In genomic region chr20:46118481-46119020, GRCh38 we compare ENCODE assay signal across 8 cellular contexts. TPM values are rescaled to one million over a fixed set of nuclear protein-coding genes. Genes with fewer than 3 reads are reported as not detected.
DNase-seq lines count a peak whose midpoint lies in the region; ATAC-seq and TF ChIP-seq lines count a peak whose summit lies in the region.

No MANE protein-coding gene starts in this region.

- no peak for TF ChIP-seq POLR2A in uterus (IDR thresholded peaks at IDR 0.05)

- H3K4me3 ChIP-seq in CD8-positive, alpha-beta memory T cell (ENCODE audit: low read length): peak overlapping the region; percentile 76
- H3K4me3 ChIP-seq in uterus: peak overlapping the region; percentile 45 to 60

- ATAC-seq in GM21390 (IDR thresholded peaks at IDR 0.05; ENCODE audit: unreplicated experiment): peak; percentile 41

- H3K27ac ChIP-seq in CD8-positive, alpha-beta memory T cell (ENCODE audit: low read depth, low read length): no peak overlapping the region
- peak overlapping the region; percentile 89 to 93 for H3K27ac ChIP-seq in uterus

- no peaks in the 10 kb centered on the region for H3K27me3 ChIP-seq in CD8-positive, alpha-beta memory T cell (ENCODE audit: insufficient read depth, low read length, poor library complexity, severe bottlenecking)
- H3K27me3 ChIP-seq in uterus: no peaks in the 10 kb centered on the region

- DNase-seq in CD8-positive, alpha-beta memory T cell: no peak
- DNase-seq in NCI-H69 (lab: John Stamatoyannopoulos, UW): peak; percentile 10
- peak; percentile 90 for DNase-seq in mesenteric fat pad (ENCODE audit: low spot score)
- peak; percentile 43 to 61 for DNase-seq in uterus
- DNase-seq in globus pallidus (ENCODE audit: low spot score): no peak
- DNase-seq in NCI-H1105 (lab: John Stamatoyannopoulos, UW): no peak

- TF ChIP-seq CTCF in uterus (IDR thresholded peaks at IDR 0.05): no peak

- peaks cover 17 to 31% (median 19%) of the 10 kb centered on the region in 3 donors for H3K4me1 Mint-ChIP-seq in CD8-positive, alpha-beta memory T cell
- peaks cover 73% of the 10 kb centered on the region for H3K4me1 Mint-ChIP-seq in dendritic cell treated with granulocyte-macrophage colony-stimulating factor and Interleukin-4, amounts not matched to agents 40 ng/mL and 50 ng/mL, for 4 days (ENCODE audit: low read depth)

- no peaks in the 10 kb centered on the region for H3K9me3 ChIP-seq in CD8-positive, alpha-beta memory T cell (ENCODE audit: low read length)
- no peaks in the 10 kb centered on the region for H3K9me3 ChIP-seq in uterus

- no peaks in the 10 kb centered on the region for H3K9me3 Mint-ChIP-seq in CD8-positive, alpha-beta memory T cell
- no peaks in the 10 kb centered on the region for H3K9me3 Mint-ChIP-seq in dendritic cell treated with granulocyte-macrophage colony-stimulating factor and Interleukin-4, amounts not matched to agents 40 ng/mL and 50 ng/mL, for 4 days

- intact Hi-C loops in dendritic cell treated with granulocyte-macrophage colony-stimulating factor and Interleukin-4, amounts not matched to agents 40 ng/mL and 50 ng/mL, for 4 days (cut with micrococcal nuclease): loop anchor here (2.0 to 10.0 kb wide), 2 partner anchors 58 to 94 kb away; partner anchors contain the start of gene SLC12A5
- intact Hi-C loops in uterus (cut with DNase I; ENCODE audit: low total_unique reads): no loop called here

- peak overlapping the region in 5 of 8 donors; percentile 35 to 97 (median 90) for H3K27ac Mint-ChIP-seq in CD8-positive, alpha-beta memory T cell
- peak overlapping the region; percentile 89 for H3K27ac Mint-ChIP-seq in dendritic cell treated with granulocyte-macrophage colony-stimulating factor and Interleukin-4, amounts not matched to agents 40 ng/mL and 50 ng/mL, for 4 days

- H3K4me1 ChIP-seq in CD8-positive, alpha-beta memory T cell (ENCODE audit: insufficient read depth, low read length): peaks cover 9% of the 10 kb centered on the region
- no peaks in the 10 kb centered on the region for H3K4me1 ChIP-seq in uterus

- H3K27me3 Mint-ChIP-seq in CD8-positive, alpha-beta memory T cell: peaks cover 0 to 13% of the 10 kb centered on the region in 2 donors
- H3K27me3 Mint-ChIP-seq in dendritic cell treated with granulocyte-macrophage colony-stimulating factor and Interleukin-4, amounts not matched to agents 40 ng/mL and 50 ng/mL, for 4 days: peaks cover 5% of the 10 kb centered on the region

- CTCF ChIA-PET in CD8-positive, alpha-beta memory T cell (lab: Charles Lee): interaction anchor here (1.1 kb wide), 1 partner anchor 104 kb away, joined by 3 read pairs; no protein-coding TSS in a partner anchor

- POLR2A ChIA-PET in CD8-positive, alpha-beta memory T cell (lab: Charles Lee): interaction anchor here (0.6 kb wide), 1 partner anchor 148 kb away, joined by 3 read pairs; no protein-coding TSS in a partner anchor

- H3K36me3 ChIP-seq in CD8-positive, alpha-beta memory T cell (ENCODE audit: insufficient read depth, low read length): no peaks in the 10 kb centered on the region
- H3K36me3 ChIP-seq in uterus: no peaks in the 10 kb centered on the region

- peaks cover 0 to 16% (median 0%) of the 10 kb centered on the region in 3 donors for H3K36me3 Mint-ChIP-seq in CD8-positive, alpha-beta memory T cell
- peaks cover 43% of the 10 kb centered on the region for H3K36me3 Mint-ChIP-seq in dendritic cell treated with granulocyte-macrophage colony-stimulating factor and Interleukin-4, amounts not matched to agents 40 ng/mL and 50 ng/mL, for 4 days (ENCODE audit: low read depth)

- peak overlapping the region; percentile 73 to 97 (median 93) for H3K4me3 Mint-ChIP-seq in CD8-positive, alpha-beta memory T cell
- H3K4me3 Mint-ChIP-seq in dendritic cell treated with granulocyte-macrophage colony-stimulating factor and Interleukin-4, amounts not matched to agents 40 ng/mL and 50 ng/mL, for 4 days: peak overlapping the region; percentile 98

RNA-seq across cellular contexts. Expression of gene CD40, which starts 0.4 kb away (rescaled TPM):
- total RNA-seq in CD8-positive, alpha-beta memory T cell: 1 to 10 TPM; 3.5 to 4.1 TPM
- polyA plus RNA-seq in CD8-positive, alpha-beta memory T cell: 2.8 TPM
- total RNA-seq in mesenteric fat pad (17.3 TPM), uterus (10 to 100 TPM in 3 of 4 donors, 1 to 10 TPM in 1; 2.6 to 36.5 (median 23.5) TPM)

RNA-seq across cellular contexts. Expression of gene NCOA5, which starts 28.8 kb away (rescaled TPM):
- total RNA-seq in CD8-positive, alpha-beta memory T cell: 10 to 100 TPM; 34.9 to 36.9 TPM
- 28.7 TPM for polyA plus RNA-seq in CD8-positive, alpha-beta memory T cell
- total RNA-seq in mesenteric fat pad: 23.3 TPM
- total RNA-seq in uterus: 10 to 100 TPM in 3 of 4 donors, 1 to 10 TPM in 1; 8.2 to 37.8 (median 29.5) TPM

Comparison
In these comparisons a context has a peak if more than half of its experiments do, and no peak if none do; other contexts are left out.
1. DNase-seq: peak in NCI-H69 (single experiment), mesenteric fat pad (single experiment) and uterus (2 of 2); none in CD8-positive, alpha-beta memory T cell (0 of 5), globus pallidus (single experiment) and NCI-H1105 (single experiment).